In the genomic region with DNA sequence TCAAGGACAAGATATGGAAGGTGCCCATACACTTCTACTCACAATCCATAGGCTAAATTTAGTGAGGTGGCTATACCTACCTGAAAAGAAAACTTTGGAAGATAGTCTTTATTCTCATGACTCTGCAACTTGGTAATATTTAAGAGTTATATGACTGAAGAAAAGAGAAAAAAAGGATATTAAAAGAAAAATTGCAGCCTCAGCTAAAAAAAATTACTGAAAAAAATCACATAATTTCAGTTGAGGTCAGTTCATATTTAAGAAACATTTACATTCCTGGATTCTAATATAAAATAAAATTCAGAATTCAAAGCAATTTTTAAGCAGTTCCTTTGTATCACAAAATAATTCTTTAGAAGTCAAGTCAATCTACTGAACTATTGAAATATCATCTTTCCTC, we compare ENCODE assay signal across 3 cellular contexts.
A peak's percentile ranks its signal among the peaks of the same experiment; 100 is the strongest.
TF ChIP-seq lines count a peak whose summit lies in the region.

No MANE protein-coding gene starts in this region.

TF ChIP-seq in A549, 52 proteins besides CTCF, POLR2A, EP300 and RAD21:
- TF ChIP-seq, protein P1, sequence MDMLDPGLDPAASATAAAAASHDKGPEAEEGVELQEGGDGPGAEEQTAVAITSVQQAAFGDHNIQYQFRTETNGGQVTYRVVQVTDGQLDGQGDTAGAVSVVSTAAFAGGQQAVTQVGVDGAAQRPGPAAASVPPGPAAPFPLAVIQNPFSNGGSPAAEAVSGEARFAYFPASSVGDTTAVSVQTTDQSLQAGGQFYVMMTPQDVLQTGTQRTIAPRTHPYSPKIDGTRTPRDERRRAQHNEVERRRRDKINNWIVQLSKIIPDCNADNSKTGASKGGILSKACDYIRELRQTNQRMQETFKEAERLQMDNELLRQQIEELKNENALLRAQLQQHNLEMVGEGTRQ (IDR thresholded peaks at IDR 0.05), result no peak
- TF ChIP-seq MAFK (IDR thresholded peaks at IDR 0.05; ENCODE audit: partially characterized antibody), result peak; percentile 67
- TF ChIP-seq, protein P2, sequence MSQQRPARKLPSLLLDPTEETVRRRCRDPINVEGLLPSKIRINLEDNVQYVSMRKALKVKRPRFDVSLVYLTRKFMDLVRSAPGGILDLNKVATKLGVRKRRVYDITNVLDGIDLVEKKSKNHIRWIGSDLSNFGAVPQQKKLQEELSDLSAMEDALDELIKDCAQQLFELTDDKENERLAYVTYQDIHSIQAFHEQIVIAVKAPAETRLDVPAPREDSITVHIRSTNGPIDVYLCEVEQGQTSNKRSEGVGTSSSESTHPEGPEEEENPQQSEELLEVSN (IDR thresholded peaks at IDR 0.05; ENCODE audit: borderline replicate concordance, low read depth), result no peak
- TF ChIP-seq, protein P3, sequence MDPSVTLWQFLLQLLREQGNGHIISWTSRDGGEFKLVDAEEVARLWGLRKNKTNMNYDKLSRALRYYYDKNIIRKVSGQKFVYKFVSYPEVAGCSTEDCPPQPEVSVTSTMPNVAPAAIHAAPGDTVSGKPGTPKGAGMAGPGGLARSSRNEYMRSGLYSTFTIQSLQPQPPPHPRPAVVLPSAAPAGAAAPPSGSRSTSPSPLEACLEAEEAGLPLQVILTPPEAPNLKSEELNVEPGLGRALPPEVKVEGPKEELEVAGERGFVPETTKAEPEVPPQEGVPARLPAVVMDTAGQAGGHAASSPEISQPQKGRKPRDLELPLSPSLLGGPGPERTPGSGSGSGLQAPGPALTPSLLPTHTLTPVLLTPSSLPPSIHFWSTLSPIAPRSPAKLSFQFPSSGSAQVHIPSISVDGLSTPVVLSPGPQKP (IDR thresholded peaks at IDR 0.05; ENCODE audit: low read depth, low read length), result no peak
- TF ChIP-seq, protein P4, sequence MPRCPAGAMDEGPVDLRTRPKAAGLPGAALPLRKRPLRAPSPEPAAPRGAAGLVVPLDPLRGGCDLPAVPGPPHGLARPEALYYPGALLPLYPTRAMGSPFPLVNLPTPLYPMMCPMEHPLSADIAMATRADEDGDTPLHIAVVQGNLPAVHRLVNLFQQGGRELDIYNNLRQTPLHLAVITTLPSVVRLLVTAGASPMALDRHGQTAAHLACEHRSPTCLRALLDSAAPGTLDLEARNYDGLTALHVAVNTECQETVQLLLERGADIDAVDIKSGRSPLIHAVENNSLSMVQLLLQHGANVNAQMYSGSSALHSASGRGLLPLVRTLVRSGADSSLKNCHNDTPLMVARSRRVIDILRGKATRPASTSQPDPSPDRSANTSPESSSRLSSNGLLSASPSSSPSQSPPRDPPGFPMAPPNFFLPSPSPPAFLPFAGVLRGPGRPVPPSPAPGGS (IDR thresholded peaks at IDR 0.05), result no peak
- no peak for TF ChIP-seq JUN (IDR thresholded peaks at IDR 0.05)
- TF ChIP-seq HOXB13 (CRISPR knock-in tag; IDR thresholded peaks at IDR 0.05; ENCODE audit: low read depth), result no peak
- TF ChIP-seq, protein P5, sequence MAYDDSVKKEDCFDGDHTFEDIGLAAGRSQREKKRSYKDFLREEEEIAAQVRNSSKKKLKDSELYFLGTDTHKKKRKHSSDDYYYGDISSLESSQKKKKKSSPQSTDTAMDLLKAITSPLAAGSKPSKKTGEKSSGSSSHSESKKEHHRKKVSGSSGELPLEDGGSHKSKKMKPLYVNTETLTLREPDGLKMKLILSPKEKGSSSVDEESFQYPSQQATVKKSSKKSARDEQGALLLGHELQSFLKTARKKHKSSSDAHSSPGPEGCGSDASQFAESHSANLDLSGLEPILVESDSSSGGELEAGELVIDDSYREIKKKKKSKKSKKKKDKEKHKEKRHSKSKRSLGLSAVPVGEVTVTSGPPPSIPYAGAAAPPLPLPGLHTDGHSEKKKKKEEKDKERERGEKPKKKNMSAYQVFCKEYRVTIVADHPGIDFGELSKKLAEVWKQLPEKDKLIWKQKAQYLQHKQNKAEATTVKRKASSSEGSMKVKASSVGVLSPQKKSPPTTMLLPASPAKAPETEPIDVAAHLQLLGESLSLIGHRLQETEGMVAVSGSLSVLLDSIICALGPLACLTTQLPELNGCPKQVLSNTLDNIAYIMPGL (CRISPR knock-in tag; IDR thresholded peaks at IDR 0.05; ENCODE audit: borderline replicate concordance), result no peak
- TF ChIP-seq, protein P6, sequence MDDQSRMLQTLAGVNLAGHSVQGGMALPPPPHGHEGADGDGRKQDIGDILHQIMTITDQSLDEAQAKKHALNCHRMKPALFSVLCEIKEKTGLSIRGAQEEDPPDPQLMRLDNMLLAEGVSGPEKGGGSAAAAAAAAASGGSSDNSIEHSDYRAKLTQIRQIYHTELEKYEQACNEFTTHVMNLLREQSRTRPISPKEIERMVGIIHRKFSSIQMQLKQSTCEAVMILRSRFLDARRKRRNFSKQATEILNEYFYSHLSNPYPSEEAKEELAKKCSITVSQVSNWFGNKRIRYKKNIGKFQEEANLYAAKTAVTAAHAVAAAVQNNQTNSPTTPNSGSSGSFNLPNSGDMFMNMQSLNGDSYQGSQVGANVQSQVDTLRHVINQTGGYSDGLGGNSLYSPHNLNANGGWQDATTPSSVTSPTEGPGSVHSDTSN (IDR thresholded peaks at IDR 0.05), result no peak

TF ChIP-seq in IMR-90, 13 proteins besides CTCF, POLR2A, EP300 and RAD21:
- TF ChIP-seq MAFK (IDR thresholded peaks at IDR 0.05; ENCODE audit: low read depth, low read length), result peak; percentile 86
- no peak for TF ChIP-seq MXI1 (IDR thresholded peaks at IDR 0.05; ENCODE audit: borderline replicate concordance, low read depth, low read length)
- TF ChIP-seq, protein P1 (IDR thresholded peaks at IDR 0.05; ENCODE audit: low read depth, low read length), result no peak
- no peak for TF ChIP-seq FOS (IDR thresholded peaks at IDR 0.05; ENCODE audit: low read depth, low read length)
TF ChIP-seq in IMR-90: peak in this region for 1.

TF ChIP-seq in H1, 55 proteins besides CTCF, POLR2A, EP300 and RAD21:
- TF ChIP-seq KDM1A (IDR thresholded peaks at IDR 0.05; ENCODE audit: borderline replicate concordance, low read length) (no peak), SAP30 (IDR thresholded peaks at IDR 0.05; ENCODE audit: insufficient read depth, insufficient replicate concordance, low read length) (no peak), MAFK (IDR thresholded peaks at IDR 0.05; ENCODE audit: low read depth, low read length) (peak; percentile 25; the same call in 1 of the 2 replicates), HDAC6 (IDR thresholded peaks at IDR 0.05; ENCODE audit: low read depth, low read length) (no peak), CHD2 (IDR thresholded peaks at IDR 0.05; ENCODE audit: low read length) (no peak)
TF ChIP-seq in H1: peak in this region for 1.
